Comparison of ENCODE assay signal across 25 cellular contexts in genomic region chr4:74203467-74203866, GRCh38.
"Had no signal": no experiment of that assay in that cellular context is flagged by ENCODE, and none has a peak within 500 bp of the region (broad histone marks: within the 10 kb centered on the region; RNA-seq: fewer than 3 reads in every experiment).

No MANE protein-coding gene starts in this region.

- H3K27ac Mint-ChIP-seq: activated naive CD4-positive, alpha-beta T cell treated with anti-CD3 and anti-CD28 coated beads, Interleukin-2, amount 10 ng/mL, durations not matched to agents 7 days and 5 days; activated T-helper 1 cell treated with anti-CD3 and anti-CD28 coated beads, Interleukin-12 subunit alpha, Interleukin-12 subunit beta, Interleukin-2, Interleukin-4 antibody, amounts not matched to agents 30 ng/mL and 10 ng/mL and 1 ng/mL, durations not matched to agents 14 hours and 24 hours and 36 hours; dendritic cell treated with granulocyte-macrophage colony-stimulating factor and Interleukin-4, amounts not matched to agents 40 ng/mL and 50 ng/mL, for 4 days; naive thymus-derived CD4-positive, alpha-beta T cell; progenitor cell of endocrine pancreas; stimulated activated naive B cell treated with anti-CD40 and anti-IgM and Interleukin-4, amounts not matched to agents 10 μg/mL and 1 μg/mL and 100 μg/mL, for 72 hours; T-helper 17 cell had no signal

- H3K4me3 ChIP-seq: breast epithelium, esophagus muscularis mucosa, left ventricle myocardium inferior, lung, ovary, skin epidermis, stomach, tibial artery had no signal

- H3K27ac ChIP-seq: breast epithelium, esophagus muscularis mucosa, left ventricle myocardium inferior, ovary, skin epidermis, stomach, tibial artery, WERI-Rb-1 had no signal

- H3K27me3 Mint-ChIP-seq: activated naive CD4-positive, alpha-beta T cell treated with anti-CD3 and anti-CD28 coated beads, Interleukin-2, amount 10 ng/mL, durations not matched to agents 7 days and 5 days; dendritic cell treated with granulocyte-macrophage colony-stimulating factor and Interleukin-4, amounts not matched to agents 40 ng/mL and 50 ng/mL, for 4 days; naive thymus-derived CD4-positive, alpha-beta T cell; stimulated activated naive B cell treated with anti-CD40 and anti-IgM and Interleukin-4, amounts not matched to agents 10 μg/mL and 1 μg/mL and 100 μg/mL, for 72 hours; T-helper 17 cell had no signal

- H3K9me3 Mint-ChIP-seq: activated naive CD4-positive, alpha-beta T cell treated with anti-CD3 and anti-CD28 coated beads, Interleukin-2, amount 10 ng/mL, durations not matched to agents 7 days and 5 days; activated T-helper 1 cell treated with anti-CD3 and anti-CD28 coated beads, Interleukin-12 subunit alpha, Interleukin-12 subunit beta, Interleukin-2, Interleukin-4 antibody, amounts not matched to agents 30 ng/mL and 10 ng/mL and 1 ng/mL, durations not matched to agents 14 hours and 24 hours and 36 hours; dendritic cell treated with granulocyte-macrophage colony-stimulating factor and Interleukin-4, amounts not matched to agents 40 ng/mL and 50 ng/mL, for 4 days; naive thymus-derived CD4-positive, alpha-beta T cell; stimulated activated naive B cell treated with anti-CD40 and anti-IgM and Interleukin-4, amounts not matched to agents 10 μg/mL and 1 μg/mL and 100 μg/mL, for 72 hours had no signal

- H3K27me3 ChIP-seq: breast epithelium, esophagus muscularis mucosa, ovary, stomach, tibial artery had no signal

- DNase-seq: activated CD4-positive, alpha-beta T cell treated with anti-CD3 and anti-CD28 coated beads for 48 hours; activated CD4-positive, alpha-beta T cell treated with anti-CD3 and anti-CD28 coated beads, Interleukin-2, amount 50 U/mL, for 48 hours; activated CD8-positive, alpha-beta memory T cell treated with anti-CD3 and anti-CD28 coated beads, Interleukin-2, amount 50 U/mL, for 4 hours; activated effector memory CD4-positive, alpha-beta T cell treated with anti-CD3 and anti-CD28 coated beads, Interleukin-2, amount 50 U/mL, for 16 hours; activated naive CD4-positive, alpha-beta T cell treated with anti-CD3 and anti-CD28 coated beads, Interleukin-2, amount 10 ng/mL, durations not matched to agents 7 days and 5 days; activated T-cell treated with anti-CD3 and anti-CD28 coated beads, Interleukin-2, amount 50 U/mL, for 1 hour; amygdala; central memory CD4-positive, alpha-beta T cell; left ventricle myocardium inferior; naive thymus-derived CD4-positive, alpha-beta T cell; ovary; stimulated activated CD4-positive, alpha-beta T cell treated with anti-CD3 and anti-CD28 coated beads, Interleukin-1b, Interleukin-23, amount 100 ng/mL, for 48 hours; stimulated activated naive B cell treated with anti-CD40 and anti-IgM and Interleukin-4, amounts not matched to agents 10 μg/mL and 1 μg/mL and 100 μg/mL, for 72 hours; stomach; T-helper 17 cell; T1000; tibial artery; WERI-Rb-1 had no signal

- H3K36me3 ChIP-seq: breast epithelium, ovary, WERI-Rb-1 had no signal

- H3K4me3 Mint-ChIP-seq: activated naive CD4-positive, alpha-beta T cell treated with anti-CD3 and anti-CD28 coated beads, Interleukin-2, amount 10 ng/mL, durations not matched to agents 7 days and 5 days; activated T-helper 1 cell treated with anti-CD3 and anti-CD28 coated beads, Interleukin-12 subunit alpha, Interleukin-12 subunit beta, Interleukin-2, Interleukin-4 antibody, amounts not matched to agents 30 ng/mL and 10 ng/mL and 1 ng/mL, durations not matched to agents 14 hours and 24 hours and 36 hours; dendritic cell treated with granulocyte-macrophage colony-stimulating factor and Interleukin-4, amounts not matched to agents 40 ng/mL and 50 ng/mL, for 4 days; naive thymus-derived CD4-positive, alpha-beta T cell; stimulated activated naive B cell treated with anti-CD40 and anti-IgM and Interleukin-4, amounts not matched to agents 10 μg/mL and 1 μg/mL and 100 μg/mL, for 72 hours; T-helper 17 cell had no signal

- H3K9me3 ChIP-seq: breast epithelium, esophagus muscularis mucosa, left ventricle myocardium inferior, ovary, stomach, tibial artery had no signal

- H3K4me1 ChIP-seq: breast epithelium had no signal
